8 cellular contexts compared by ENCODE assay signal in the genomic region with DNA sequence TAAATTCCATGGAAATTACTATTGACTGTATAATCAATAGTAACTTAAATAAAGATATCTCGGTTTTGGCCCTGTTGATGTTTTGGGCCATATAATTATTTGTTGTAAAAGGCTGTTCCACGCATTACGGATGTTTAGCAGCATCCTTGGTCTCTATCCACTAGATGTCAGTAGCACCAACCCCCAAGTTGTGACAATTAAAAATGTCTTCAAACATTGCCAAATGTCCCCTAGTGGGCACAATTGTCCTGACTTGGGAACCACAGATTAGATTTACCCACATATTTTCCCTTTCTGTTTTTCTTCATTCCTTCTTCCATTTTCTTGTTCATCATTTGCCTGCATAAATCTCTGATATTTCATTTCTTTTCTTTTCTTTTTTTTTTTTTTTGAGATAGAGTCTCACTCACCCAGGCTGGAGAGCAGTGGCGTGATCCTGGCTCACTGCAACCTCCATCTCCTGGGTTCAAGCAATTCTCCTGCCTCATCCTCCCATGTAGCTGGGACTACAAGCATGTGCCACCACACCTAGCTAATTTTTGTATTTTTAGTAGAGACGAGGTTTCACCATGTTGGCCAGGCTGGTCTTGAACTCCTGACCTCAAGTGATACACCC. TPM values are rescaled to one million over a fixed set of nuclear protein-coding genes. Genes with fewer than 3 reads are reported as not detected.
DNase-seq lines count a peak whose midpoint lies in the region; ATAC-seq and TF ChIP-seq lines count a peak whose summit lies in the region.

No MANE protein-coding gene starts in this region.

- no peaks in the 10 kb centered on the region for H3K27me3 ChIP-seq in aorta (ENCODE audit: control insufficient read depth in 1 of 2, insufficient read depth in 2 of 2, low read length in 1 of 2)

- H3K4me1 Mint-ChIP-seq in activated naive CD4-positive, alpha-beta T cell treated with anti-CD3 and anti-CD28 coated beads for 36 hours (ENCODE audit: low read depth), result no peaks in the 10 kb centered on the region

- no peak overlapping the region for H3K4me3 Mint-ChIP-seq in activated naive CD4-positive, alpha-beta T cell treated with anti-CD3 and anti-CD28 coated beads for 36 hours

- H3K4me3 ChIP-seq in aorta (ENCODE audit: low read length in 2 of 2), result no peak overlapping the region

- H3K4me1 ChIP-seq in aorta (ENCODE audit: control insufficient read depth in 1 of 2, insufficient read depth in 2 of 2, low read length in 2 of 2), result no peaks in the 10 kb centered on the region

- no peak for TF ChIP-seq POLR2A in erythroblast (IDR thresholded peaks at IDR 0.05; ENCODE audit: low read length)

- no peaks in the 10 kb centered on the region for H3K9me3 Mint-ChIP-seq in activated naive CD4-positive, alpha-beta T cell treated with anti-CD3 and anti-CD28 coated beads for 36 hours

- no peak overlapping the region for H3K27ac Mint-ChIP-seq in activated naive CD4-positive, alpha-beta T cell treated with anti-CD3 and anti-CD28 coated beads for 36 hours

- CTCF ChIA-PET in activated naive CD4-positive, alpha-beta T cell treated with anti-CD3 and anti-CD28 coated beads for 36 hours (lab: Charles Lee), result interaction anchor here (0.6 to 3.6 kb wide), 9 partner anchors 87 to 347 kb away, joined by 3 to 38 read pairs (median 4); no protein-coding TSS in a partner anchor

- no peak for ATAC-seq in aorta (ENCODE audit: low FRiP score)
- no peak for ATAC-seq in GM21390 (IDR thresholded peaks at IDR 0.05; ENCODE audit: unreplicated experiment)

- peak; percentile 56 for DNase-seq in activated naive CD4-positive, alpha-beta T cell treated with anti-CD3 and anti-CD28 coated beads for 36 hours
- DNase-seq in activated naive CD4-positive, alpha-beta T cell treated with Interleukin-2 at 50 U/mL for 16 hours, result no peak
- DNase-seq in HT-29 (ENCODE audit: low spot score), result peak; percentile 95
- peak; percentile 79 for DNase-seq in RPMI7951 (ENCODE audit: low read depth)
- peak; percentile 59 to 61 for DNase-seq in erythroblast (lab: John Stamatoyannopoulos, UW)
- peak; percentile 0 for DNase-seq in putamen (ENCODE audit: low spot score)
- no peak for DNase-seq in aorta

- no peaks in the 10 kb centered on the region for H3K36me3 Mint-ChIP-seq in activated naive CD4-positive, alpha-beta T cell treated with anti-CD3 and anti-CD28 coated beads for 36 hours (ENCODE audit: low read depth)

- H3K27me3 Mint-ChIP-seq in activated naive CD4-positive, alpha-beta T cell treated with anti-CD3 and anti-CD28 coated beads for 36 hours (ENCODE audit: low read depth), result peaks cover 20% of the 10 kb centered on the region

- no peaks in the 10 kb centered on the region for H3K9me3 ChIP-seq in aorta (ENCODE audit: control insufficient read depth, low read length)

- H3K36me3 ChIP-seq in aorta (ENCODE audit: control insufficient read depth in 1 of 2, insufficient read depth in 2 of 2, low read length in 1 of 2), result no peaks in the 10 kb centered on the region

- intact Hi-C loops in activated naive CD4-positive, alpha-beta T cell treated with anti-CD3 and anti-CD28 coated beads for 36 hours (cut with micrococcal nuclease), result loop anchor here (1.0 kb wide), 1 partner anchor 179 kb away; no protein-coding TSS in a partner anchor
- intact Hi-C loops in aorta (cut with DNase I), result no loop called here

- 58 to 62% methylated on average over 5 of the region's 5 CpGs for WGBS in aorta, 2 donors

- H3K27ac ChIP-seq in aorta (ENCODE audit: low read depth in 1 of 2, low read length in 2 of 2), result no peak overlapping the region

RNA-seq across cellular contexts. Expression of a gene that starts 13.6 kb away (rescaled TPM):
- not detected for total RNA-seq in activated naive CD4-positive, alpha-beta T cell treated with anti-CD3 and anti-CD28 coated beads for 36 hours
- total RNA-seq in HT-29 (2014; rRNA removed; shearing (Covaris generic)), result not detected in 2 replicates
- not detected in 2 replicates for total RNA-seq in RPMI7951 (2014; rRNA removed; shearing (Covaris generic))
- not detected for total RNA-seq in aorta
- polyA plus RNA-seq in aorta, result not detected

RNA-seq across cellular contexts. Expression of a gene that starts 36.9 kb away (rescaled TPM):
- total RNA-seq in activated naive CD4-positive, alpha-beta T cell treated with anti-CD3 and anti-CD28 coated beads for 36 hours, result not detected
- total RNA-seq in HT-29 (2014; rRNA removed; shearing (Covaris generic)), result not detected in 2 replicates
- not detected in 2 replicates for total RNA-seq in RPMI7951 (2014; rRNA removed; shearing (Covaris generic))
- total RNA-seq in aorta, result not detected
- not detected for polyA plus RNA-seq in aorta

RNA-seq across cellular contexts. Expression of a gene that starts 38.4 kb away (rescaled TPM):
- total RNA-seq in activated naive CD4-positive, alpha-beta T cell treated with anti-CD3 and anti-CD28 coated beads for 36 hours, result not detected
- not detected in 2 replicates for total RNA-seq in HT-29 (2014; rRNA removed; shearing (Covaris generic))
- total RNA-seq in RPMI7951 (2014; rRNA removed; shearing (Covaris generic)), result not detected in 2 replicates
- not detected for total RNA-seq in aorta
- polyA plus RNA-seq in aorta, result not detected

RNA-seq across cellular contexts. Expression of a gene that starts 45.5 kb away (rescaled TPM):
- not detected for total RNA-seq in activated naive CD4-positive, alpha-beta T cell treated with anti-CD3 and anti-CD28 coated beads for 36 hours
- not detected in 2 replicates for total RNA-seq in HT-29 (2014; rRNA removed; shearing (Covaris generic))
- total RNA-seq in RPMI7951 (2014; rRNA removed; shearing (Covaris generic)), result not detected in 2 replicates
- not detected for total RNA-seq in aorta
- not detected for polyA plus RNA-seq in aorta

RNA-seq across cellular contexts. Expression of a gene that starts 53.4 kb away (rescaled TPM):
- total RNA-seq in activated naive CD4-positive, alpha-beta T cell treated with anti-CD3 and anti-CD28 coated beads for 36 hours, result not detected
- total RNA-seq in HT-29 (2014; rRNA removed; shearing (Covaris generic)), result not detected in 2 replicates
- not detected in 2 replicates for total RNA-seq in RPMI7951 (2014; rRNA removed; shearing (Covaris generic))
- not detected for total RNA-seq in aorta
- polyA plus RNA-seq in aorta, result not detected

Comparison
In these comparisons a context has a peak if more than half of its experiments do, and no peak if none do; other contexts are left out.
1. DNase-seq: peak in activated naive CD4-positive, alpha-beta T cell treated with anti-CD3 and anti-CD28 coated beads for 36 hours (single experiment), HT-29 (single experiment), RPMI7951 (single experiment), erythroblast (2 of 2) and putamen (single experiment); none in activated naive CD4-positive, alpha-beta T cell treated with Interleukin-2 at 50 U/mL for 16 hours (single experiment) and aorta (0 of 2).